19 cellular contexts compared by ENCODE assay signal in the genomic region with DNA sequence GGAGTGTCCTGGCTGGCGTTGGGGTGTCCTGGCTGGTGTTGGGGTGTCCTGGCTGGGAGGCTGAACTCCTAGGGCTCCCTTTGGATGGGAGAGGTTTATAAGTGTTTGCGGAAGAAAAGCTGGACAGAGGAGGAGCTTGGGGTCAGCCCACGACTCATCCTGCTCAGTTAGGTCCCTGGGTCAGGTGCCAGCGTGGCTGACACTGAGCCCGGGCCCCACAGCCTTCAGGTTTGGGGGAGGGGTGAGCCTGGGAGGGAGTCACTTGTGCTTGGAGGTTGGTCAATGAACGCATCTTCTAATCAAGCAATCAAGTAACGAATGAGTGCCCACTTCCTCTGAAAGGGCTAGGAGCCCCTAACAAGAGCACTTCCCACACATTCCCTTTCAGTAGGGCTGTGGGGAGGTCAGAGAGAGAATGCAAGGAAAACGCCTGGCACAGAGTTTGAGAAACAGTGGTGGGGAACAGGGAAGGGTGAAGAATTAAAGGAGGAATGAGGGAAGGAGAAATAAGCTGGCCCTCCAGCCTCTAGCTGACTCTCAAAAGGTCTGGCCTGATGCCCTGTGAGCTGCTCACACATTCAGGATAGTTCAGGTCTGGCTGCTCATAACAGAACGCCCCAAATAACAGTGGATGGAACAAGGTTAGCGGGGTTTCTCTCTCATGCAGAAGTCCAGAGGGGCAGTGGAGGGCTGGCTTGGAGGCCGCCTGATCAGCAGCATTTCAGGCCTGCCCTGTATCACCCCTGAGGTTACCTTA. TPM values are rescaled to one million over a fixed set of nuclear protein-coding genes. Genes with fewer than 3 reads are reported as not detected.
DNase-seq lines count a peak whose midpoint lies in the region; ATAC-seq and TF ChIP-seq lines count a peak whose summit lies in the region.
"Had no signal": no experiment of that assay in that cellular context is flagged by ENCODE, and none has a peak within 500 bp of the region (broad histone marks: within the 10 kb centered on the region; RNA-seq: fewer than 3 reads in every experiment).

No MANE protein-coding gene starts in this region.

- no peaks in the 10 kb centered on the region for H3K79me2 ChIP-seq in GM23338 (replicated peaks; ENCODE audit: insufficient read depth)

- H3K36me3 Mint-ChIP-seq in GM23338 (ENCODE audit: low read depth) (no peaks in the 10 kb centered on the region), mesothelial cell of epicardium (no peaks in the 10 kb centered on the region)

- no peaks in the 10 kb centered on the region for H4K20me1 ChIP-seq in GM23338 (replicated peaks; ENCODE audit: insufficient read depth)

- no peaks in the 10 kb centered on the region for H3F3A ChIP-seq in GM23338 (replicated peaks; ENCODE audit: low read depth)

- no peaks in the 10 kb centered on the region for H3K27me3 ChIP-seq in GM23338 (ENCODE audit: insufficient read depth)

- H3K27ac ChIP-seq in 22Rv1 (peak overlapping the region; percentile 62), GM23338 (ENCODE audit: low read depth) (no peak overlapping the region)
- H3K27ac ChIP-seq: heart right ventricle, neutrophil had no signal

- no peak for DNase-seq in GM23338 (ENCODE audit: low spot score)
- peak; percentile 45 for DNase-seq in cerebellum (ENCODE audit: low spot score)
- DNase-seq in mesothelial cell of epicardium (ENCODE audit: low spot score in 2 of 2, unreplicated experiment in 2 of 2), result no peak
- DNase-seq in Kasumi-1 (lab: John Stamatoyannopoulos, UW), result no peak
- no peak for DNase-seq in activated CD4-positive, alpha-beta T cell treated with anti-CD3 and anti-CD28 coated beads for 4 hours
- DNase-seq in stimulated activated naive CD8-positive, alpha-beta T cell treated with anti-CD3 and anti-CD28 coated beads, Interleukin-15, amount 100 ng/mL, for 72 hours, result no peak
- DNase-seq: activated CD4-positive, alpha-beta T cell treated with anti-CD3 and anti-CD28 coated beads for 36 hours; activated T-cell treated with anti-CD3 and anti-CD28 coated beads, Interleukin-2, amount 50 U/mL, for 4 hours; cortex of kidney; GOT3; heart right ventricle; NCI-H524 treated with DMSO at 0.1 percent for 48 hours; RPMI8226; stimulated activated naive CD4-positive, alpha-beta T cell treated with Interleukin-2 at 50 U/mL for 16 hours had no signal

- H3K27me3 Mint-ChIP-seq in GM23338 (ENCODE audit: insufficient read depth, low read depth, poor library complexity) (peaks cover 12% of the 10 kb centered on the region), mesothelial cell of epicardium (ENCODE audit: low read depth) (peaks cover 8% of the 10 kb centered on the region)
- peaks cover 20% of the 10 kb centered on the region for H3K27me3 Mint-ChIP-seq in stimulated activated naive CD8-positive, alpha-beta T cell treated with anti-CD3 and anti-CD28 coated beads, Interleukin-15, amount 100 ng/mL, for 72 hours
- H3K27me3 Mint-ChIP-seq: activated CD4-positive, alpha-beta T cell treated with anti-CD3 and anti-CD28 coated beads for 36 hours had no signal

- no peaks in the 10 kb centered on the region for H3K36me3 ChIP-seq in GM23338 (ENCODE audit: insufficient read depth)
- H3K36me3 ChIP-seq: heart right ventricle, neutrophil had no signal

- H3K9me3 Mint-ChIP-seq in GM23338 (no peaks in the 10 kb centered on the region), mesothelial cell of epicardium (no peaks in the 10 kb centered on the region)
- peaks cover 0 to 7% of the 10 kb centered on the region in 2 donors for H3K9me3 Mint-ChIP-seq in stimulated activated naive CD8-positive, alpha-beta T cell treated with anti-CD3 and anti-CD28 coated beads, Interleukin-15, amount 100 ng/mL, for 72 hours
- H3K9me3 Mint-ChIP-seq: activated T-cell treated with anti-CD3 and anti-CD28 coated beads, Interleukin-2, amount 50 U/mL, for 4 hours had no signal

- no peak overlapping the region for H2AFZ ChIP-seq in GM23338

- H3K4me1 Mint-ChIP-seq in GM23338 (peaks cover 21% of the 10 kb centered on the region), mesothelial cell of epicardium (peaks cover 29% of the 10 kb centered on the region)
- peaks cover 8% of the 10 kb centered on the region for H3K4me1 Mint-ChIP-seq in stimulated activated naive CD8-positive, alpha-beta T cell treated with anti-CD3 and anti-CD28 coated beads, Interleukin-15, amount 100 ng/mL, for 72 hours

- H3K27ac Mint-ChIP-seq in GM23338 (no peak overlapping the region), mesothelial cell of epicardium (no peak overlapping the region)
- H3K27ac Mint-ChIP-seq in stimulated activated naive CD8-positive, alpha-beta T cell treated with anti-CD3 and anti-CD28 coated beads, Interleukin-15, amount 100 ng/mL, for 72 hours, result peak overlapping the region in 1 of 2 donors; percentile 35
- H3K27ac Mint-ChIP-seq: activated CD4-positive, alpha-beta T cell treated with anti-CD3 and anti-CD28 coated beads for 36 hours had no signal

- H3K4me1 ChIP-seq in GM23338 (ENCODE audit: insufficient read depth), result peaks cover 12% of the 10 kb centered on the region; the same call in 1 of the 2 replicates
- H3K4me1 ChIP-seq: heart right ventricle had no signal

- peak overlapping the region; percentile 40; the same call in 1 of the 2 replicates for H3K4me3 ChIP-seq in GM23338
- H3K4me3 ChIP-seq: K562 had no signal

- H3K4me3 Mint-ChIP-seq in GM23338, result peak overlapping the region; percentile 64
- peak overlapping the region; percentile 54 for H3K4me3 Mint-ChIP-seq in mesothelial cell of epicardium
- no peak overlapping the region for H3K4me3 Mint-ChIP-seq in stimulated activated naive CD8-positive, alpha-beta T cell treated with anti-CD3 and anti-CD28 coated beads, Interleukin-15, amount 100 ng/mL, for 72 hours
- H3K4me3 Mint-ChIP-seq: activated CD4-positive, alpha-beta T cell treated with anti-CD3 and anti-CD28 coated beads for 36 hours; activated T-cell treated with anti-CD3 and anti-CD28 coated beads, Interleukin-2, amount 50 U/mL, for 4 hours had no signal

- peak; percentile 8; the same call in 1 of the 3 replicates for ATAC-seq in GM23338
- ATAC-seq in HG02623 (IDR thresholded peaks at IDR 0.05; ENCODE audit: unreplicated experiment), result no peak
- ATAC-seq in stimulated activated naive CD8-positive, alpha-beta T cell treated with anti-CD3 and anti-CD28 coated beads, Interleukin-15, amount 100 ng/mL, for 72 hours, result no peak
- ATAC-seq: activated CD4-positive, alpha-beta T cell treated with anti-CD3 and anti-CD28 coated beads for 36 hours; activated T-cell treated with anti-CD3 and anti-CD28 coated beads, Interleukin-2, amount 50 U/mL, for 4 hours; K562 had no signal

- peak overlapping the region; percentile 76 for H3K4me2 ChIP-seq in GM23338

- no peak for TF ChIP-seq CTCF in 22Rv1 (IDR thresholded peaks at IDR 0.05)
- no peak for TF ChIP-seq CTCF in GM23338 (conservative IDR thresholded peaks at IDR 0.05; ENCODE audit: low read depth in 2 of 2)
- no peak for TF ChIP-seq CTCF in mesothelial cell of epicardium (IDR thresholded peaks at IDR 0.05; ENCODE audit: unreplicated experiment)

- no peaks in the 10 kb centered on the region for H3K9me2 ChIP-seq in GM23338 (ENCODE audit: insufficient read depth)

TF ChIP-seq in GM23338, 12 proteins besides CTCF, POLR2A, EP300 and RAD21 (continues in another document):
- TF ChIP-seq CREB1 (CRISPR knock-in tag; IDR thresholded peaks at IDR 0.05; ENCODE audit: low read depth) (no peak), JUNB (IDR thresholded peaks at IDR 0.05; ENCODE audit: unreplicated experiment) (no peak), NANOG (IDR thresholded peaks at IDR 0.05; ENCODE audit: borderline replicate concordance) (no peak), EZH2 (IDR thresholded peaks at IDR 0.05; ENCODE audit: low read depth, unreplicated experiment) (no peak), EZH2phosphoT487 (IDR thresholded peaks at IDR 0.05; ENCODE audit: unreplicated experiment) (no peak), STAT1 (IDR thresholded peaks at IDR 0.05; ENCODE audit: unreplicated experiment) (no peak)
- TF ChIP-seq, protein P1, sequence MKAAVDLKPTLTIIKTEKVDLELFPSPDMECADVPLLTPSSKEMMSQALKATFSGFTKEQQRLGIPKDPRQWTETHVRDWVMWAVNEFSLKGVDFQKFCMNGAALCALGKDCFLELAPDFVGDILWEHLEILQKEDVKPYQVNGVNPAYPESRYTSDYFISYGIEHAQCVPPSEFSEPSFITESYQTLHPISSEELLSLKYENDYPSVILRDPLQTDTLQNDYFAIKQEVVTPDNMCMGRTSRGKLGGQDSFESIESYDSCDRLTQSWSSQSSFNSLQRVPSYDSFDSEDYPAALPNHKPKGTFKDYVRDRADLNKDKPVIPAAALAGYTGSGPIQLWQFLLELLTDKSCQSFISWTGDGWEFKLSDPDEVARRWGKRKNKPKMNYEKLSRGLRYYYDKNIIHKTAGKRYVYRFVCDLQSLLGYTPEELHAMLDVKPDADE (IDR thresholded peaks at IDR 0.05), result no peak

RNA-seq across cellular contexts. Expression of a gene that starts 0.7 kb away (rescaled TPM):
- 0.83 and 2.6 TPM in 2 replicates for total RNA-seq in GM23338 (2014; rRNA removed; shearing (Covaris generic))
- 0.32 and 0.45 TPM in 2 replicates for polyA plus RNA-seq in GM23338 (2016; fragmentation: Nextera tagmentation; extraction: Ambion mirVana)
- 20.8 TPM for total RNA-seq in cerebellum
- 8.3 to 9.2 TPM (median 8.3 TPM) in 3 replicates for total RNA-seq in mesothelial cell of epicardium
- total RNA-seq: activated CD4-positive, alpha-beta T cell treated with anti-CD3 and anti-CD28 coated beads for 36 hours; activated T-cell treated with anti-CD3 and anti-CD28 coated beads, Interleukin-2, amount 50 U/mL, for 4 hours; T-helper 1 cell treated with Interleukin-12 subunit alpha and Interleukin-12 subunit beta and Interleukin-4 antibody, amounts not matched to agents 30 ng/mL and 1 ng/mL, for 36 hours had no signal
- polyA plus RNA-seq: K562 had no signal

RNA-seq across cellular contexts. Expression of a gene that starts 23.6 kb away (rescaled TPM):
- 2.2 TPM in 2 replicates for total RNA-seq in GM23338 (2014; rRNA removed; shearing (Covaris generic))
- 1.1 and 2.1 TPM in 2 replicates for polyA plus RNA-seq in GM23338 (2016; fragmentation: Nextera tagmentation; extraction: Ambion mirVana)
- total RNA-seq in cerebellum (3.0 TPM), mesothelial cell of epicardium (20.3 to 23.5 TPM (median 22.1 TPM) in 3 replicates)
- total RNA-seq: K562 had no signal
- polyA plus RNA-seq: K562 had no signal

Comparison
In these comparisons a context has a peak if more than half of its experiments do, and no peak if none do; other contexts are left out.
1. H3K4me3 Mint-ChIP-seq: peak in GM23338 (single experiment) and mesothelial cell of epicardium (single experiment); none in stimulated activated naive CD8-positive, alpha-beta T cell treated with anti-CD3 and anti-CD28 coated beads, Interleukin-15, amount 100 ng/mL, for 72 hours (0 of 2).